In genomic region chr5:151296974-151297373, GRCh38 we compare ENCODE assay signal across 10 cellular contexts. TPM values are rescaled to one million over a fixed set of nuclear protein-coding genes. Genes with fewer than 3 reads are reported as not detected.
"Had no signal": no experiment of that assay in that cellular context is flagged by ENCODE, and none has a peak within 500 bp of the region (broad histone marks: within the 10 kb centered on the region; RNA-seq: fewer than 3 reads in every experiment).

No MANE protein-coding gene starts in this region.

- H3K4me3 ChIP-seq: GM23248, HAP-1, K562 had no signal

- H3K27ac ChIP-seq: GM23248 had no signal

- H2AFZ ChIP-seq: GM23248 had no signal

- DNase-seq: GM23248, GOT3, H7, HFFc6, IMR-90 had no signal

- H3K4me1 ChIP-seq: HAP-1 had no signal

- H3K4me3 Mint-ChIP-seq: HFFc6 had no signal

- H3K27ac Mint-ChIP-seq: HFFc6 had no signal

- H3K9ac ChIP-seq: GM23248 had no signal

- ATAC-seq: HCT116, K562 had no signal

- H3K9me3 Mint-ChIP-seq: HFFc6 had no signal

- H3K36me3 ChIP-seq: HAP-1 had no signal

- H3K9me3 ChIP-seq: HAP-1 had no signal

RNA-seq across cellular contexts. Expression of gene SLC36A3, which starts 6.6 kb away (rescaled TPM):
- total RNA-seq: GM23248, H4, H7, HFFc6, HT-29, IMR-90, K562 had no signal

RNA-seq across cellular contexts. Expression of gene SLC36A2, which starts 50.4 kb away (rescaled TPM):
- total RNA-seq: GM23248, H7, HFFc6, HT-29, IMR-90, K562 had no signal
